ENCODE assay signal across 1 cellular context in the genomic region with DNA sequence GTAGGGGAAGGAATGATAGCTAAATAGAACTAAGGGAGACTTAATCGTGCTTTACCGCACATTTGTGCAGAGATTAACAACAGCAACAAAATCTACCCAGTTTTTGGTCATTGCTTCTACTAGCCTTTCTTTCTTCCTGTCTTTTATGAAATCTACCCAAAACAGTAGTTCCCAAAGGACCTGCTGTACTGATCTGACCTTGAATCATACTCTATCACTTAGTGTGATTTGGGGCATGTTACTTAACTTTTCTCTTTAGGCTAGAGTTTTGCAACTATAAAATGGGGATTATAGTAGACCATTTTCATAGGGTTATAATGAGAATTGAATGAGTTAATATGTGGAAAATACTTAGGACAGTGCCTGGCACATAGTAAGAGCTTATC.
TF ChIP-seq lines count a peak whose summit lies in the region.

No MANE protein-coding gene starts in this region.

TF ChIP-seq in HepG2, 621 proteins besides CTCF, POLR2A, EP300 and RAD21 (continued from another document):
- TF ChIP-seq, protein P1, sequence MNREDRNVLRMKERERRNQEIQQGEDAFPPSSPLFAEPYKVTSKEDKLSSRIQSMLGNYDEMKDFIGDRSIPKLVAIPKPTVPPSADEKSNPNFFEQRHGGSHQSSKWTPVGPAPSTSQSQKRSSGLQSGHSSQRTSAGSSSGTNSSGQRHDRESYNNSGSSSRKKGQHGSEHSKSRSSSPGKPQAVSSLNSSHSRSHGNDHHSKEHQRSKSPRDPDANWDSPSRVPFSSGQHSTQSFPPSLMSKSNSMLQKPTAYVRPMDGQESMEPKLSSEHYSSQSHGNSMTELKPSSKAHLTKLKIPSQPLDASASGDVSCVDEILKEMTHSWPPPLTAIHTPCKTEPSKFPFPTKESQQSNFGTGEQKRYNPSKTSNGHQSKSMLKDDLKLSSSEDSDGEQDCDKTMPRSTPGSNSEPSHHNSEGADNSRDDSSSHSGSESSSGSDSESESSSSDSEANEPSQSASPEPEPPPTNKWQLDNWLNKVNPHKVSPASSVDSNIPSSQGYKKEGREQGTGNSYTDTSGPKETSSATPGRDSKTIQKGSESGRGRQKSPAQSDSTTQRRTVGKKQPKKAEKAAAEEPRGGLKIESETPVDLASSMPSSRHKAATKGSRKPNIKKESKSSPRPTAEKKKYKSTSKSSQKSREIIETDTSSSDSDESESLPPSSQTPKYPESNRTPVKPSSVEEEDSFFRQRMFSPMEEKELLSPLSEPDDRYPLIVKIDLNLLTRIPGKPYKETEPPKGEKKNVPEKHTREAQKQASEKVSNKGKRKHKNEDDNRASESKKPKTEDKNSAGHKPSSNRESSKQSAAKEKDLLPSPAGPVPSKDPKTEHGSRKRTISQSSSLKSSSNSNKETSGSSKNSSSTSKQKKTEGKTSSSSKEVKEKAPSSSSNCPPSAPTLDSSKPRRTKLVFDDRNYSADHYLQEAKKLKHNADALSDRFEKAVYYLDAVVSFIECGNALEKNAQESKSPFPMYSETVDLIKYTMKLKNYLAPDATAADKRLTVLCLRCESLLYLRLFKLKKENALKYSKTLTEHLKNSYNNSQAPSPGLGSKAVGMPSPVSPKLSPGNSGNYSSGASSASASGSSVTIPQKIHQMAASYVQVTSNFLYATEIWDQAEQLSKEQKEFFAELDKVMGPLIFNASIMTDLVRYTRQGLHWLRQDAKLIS (CRISPR knock-in tag; IDR thresholded peaks at IDR 0.05) = no peak
- TF ChIP-seq, protein P2, sequence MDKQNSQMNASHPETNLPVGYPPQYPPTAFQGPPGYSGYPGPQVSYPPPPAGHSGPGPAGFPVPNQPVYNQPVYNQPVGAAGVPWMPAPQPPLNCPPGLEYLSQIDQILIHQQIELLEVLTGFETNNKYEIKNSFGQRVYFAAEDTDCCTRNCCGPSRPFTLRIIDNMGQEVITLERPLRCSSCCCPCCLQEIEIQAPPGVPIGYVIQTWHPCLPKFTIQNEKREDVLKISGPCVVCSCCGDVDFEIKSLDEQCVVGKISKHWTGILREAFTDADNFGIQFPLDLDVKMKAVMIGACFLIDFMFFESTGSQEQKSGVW (CRISPR knock-in tag; IDR thresholded peaks at IDR 0.05; ENCODE audit: borderline replicate concordance) = no peak
- TF ChIP-seq CBX5 (CRISPR knock-in tag; IDR thresholded peaks at IDR 0.05; ENCODE audit: borderline replicate concordance) = no peak
